In the genomic region with DNA sequence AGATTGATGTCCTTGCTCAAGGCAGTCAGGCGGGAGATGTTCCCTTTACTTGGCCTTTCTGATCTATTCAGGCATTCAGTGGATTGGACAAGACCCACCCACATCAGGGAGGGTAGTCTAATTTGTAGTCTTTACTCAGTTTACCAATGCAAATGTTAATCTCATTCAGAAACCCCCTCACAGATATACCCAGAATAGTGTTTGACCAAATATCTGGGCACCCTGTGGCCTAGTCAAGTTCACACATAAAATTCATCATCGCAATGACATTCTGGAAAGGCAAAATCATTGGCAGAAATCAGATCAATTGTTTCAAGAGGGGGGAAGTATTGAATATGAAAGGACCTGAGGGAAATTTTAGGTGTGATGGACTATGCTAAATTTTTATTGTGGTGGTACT, we compare ENCODE assay signal across 28 cellular contexts.
"Had no signal": no experiment of that assay in that cellular context is flagged by ENCODE, and none has a peak within 500 bp of the region (broad histone marks: within the 10 kb centered on the region; RNA-seq: fewer than 3 reads in every experiment).

No MANE protein-coding gene starts in this region.

- DNase-seq: stimulated activated CD4-positive, alpha-beta T cell treated with anti-CD3 and anti-CD28 coated beads, Interleukin-2, amount 100 ng/mL, for 48 hours; stimulated activated CD4-positive, alpha-beta T cell treated with anti-CD3 and anti-CD28 coated beads, Interleukin-4, amount 100 ng/mL, for 1 hour; stimulated activated CD4-positive, alpha-beta T cell treated with anti-CD3 and anti-CD28 coated beads, Interleukin-4, amount 100 ng/mL, for 24 hours; stimulated activated CD8-positive, alpha-beta memory T cell treated with anti-CD3 and anti-CD28 coated beads, Interleukin-4, amount 100 ng/mL, for 48 hours; stimulated activated naive B cell treated with anti-CD40 and anti-IgM and Interleukin-4, amounts not matched to agents 10 μg/mL and 1 μg/mL and 100 μg/mL, for 72 hours; stimulated activated naive CD4-positive, alpha-beta T cell; stimulated activated naive CD4-positive, alpha-beta T cell treated with Interleukin-2 at 50 U/mL for 16 hours; stimulated activated naive CD8-positive, alpha-beta T cell treated with anti-CD3 and anti-CD28 coated beads, Interleukin-15, amount 100 ng/mL, for 72 hours; stimulated activated naive CD8-positive, alpha-beta T cell treated with anti-CD3 and anti-CD28 coated beads, Interleukin-15, Interleukin-2, amounts not matched to agents 100 U/mL and 50 U/mL, for 24 hours; stomach; substantia nigra; testis; thyroid gland; tibial artery; transverse colon; trophoblast cell; upper lobe of left lung; upper lobe of right lung; uterus had no signal

- H3K27me3 Mint-ChIP-seq: stimulated activated memory B cell treated with anti-CD40 and anti-IgM and Interleukin-4, amounts not matched to agents 10 μg/mL and 1 μg/mL and 100 μg/mL, for 72 hours; stimulated activated naive B cell treated with anti-CD40 and anti-IgM and Interleukin-4, amounts not matched to agents 10 μg/mL and 1 μg/mL and 100 μg/mL, for 72 hours; stimulated activated naive CD8-positive, alpha-beta T cell treated with anti-CD3 and anti-CD28 coated beads, Interleukin-15, amount 100 ng/mL, for 72 hours; stimulated activated naive CD8-positive, alpha-beta T cell treated with anti-CD3 and anti-CD28 coated beads, Interleukin-15, Interleukin-2, amounts not matched to agents 100 ng/mL and 50 ng/mL, for 24 hours; type B pancreatic cell had no signal

- H3K4me1 ChIP-seq: stomach, suprapubic skin, testis, thyroid gland, tibial nerve, upper lobe of left lung, upper lobe of right lung, uterus, vagina had no signal

- H3K4me1 Mint-ChIP-seq: stimulated activated effector memory CD8-positive, alpha-beta T cell treated with anti-CD3 and anti-CD28 coated beads, Interleukin-12 subunit alpha, Interleukin-12 subunit beta, amount 100 ng/mL, for 72 hours; stimulated activated memory B cell treated with anti-CD40 and anti-IgM and Interleukin-4, amounts not matched to agents 10 μg/mL and 1 μg/mL and 100 μg/mL, for 72 hours; stimulated activated naive B cell treated with anti-CD40 and anti-IgM and Interleukin-4, amounts not matched to agents 10 μg/mL and 1 μg/mL and 100 μg/mL, for 72 hours; stimulated activated naive CD8-positive, alpha-beta T cell treated with anti-CD3 and anti-CD28 coated beads, Interleukin-15, amount 100 ng/mL, for 72 hours had no signal

- ATAC-seq: stimulated activated effector memory CD8-positive, alpha-beta T cell treated with anti-CD3 and anti-CD28 coated beads, Interleukin-12 subunit alpha, Interleukin-12 subunit beta, amount 100 ng/mL, for 72 hours; stimulated activated memory B cell treated with anti-CD40 and anti-IgM and Interleukin-4, amounts not matched to agents 10 μg/mL and 1 μg/mL and 100 μg/mL, for 72 hours; stimulated activated naive B cell treated with anti-CD40 and anti-IgM and Interleukin-4, amounts not matched to agents 10 μg/mL and 1 μg/mL and 100 μg/mL, for 72 hours; stimulated activated naive CD8-positive, alpha-beta T cell treated with anti-CD3 and anti-CD28 coated beads, Interleukin-15, amount 100 ng/mL, for 72 hours; stimulated activated naive CD8-positive, alpha-beta T cell treated with anti-CD3 and anti-CD28 coated beads, Interleukin-15, Interleukin-2, amounts not matched to agents 100 U/mL and 50 U/mL, for 24 hours; upper lobe of right lung had no signal

- H3K9me3 Mint-ChIP-seq: type B pancreatic cell had no signal

- H3K4me3 ChIP-seq: stomach, suprapubic skin, testis, thoracic aorta, thyroid gland, tibial artery, tibial nerve, transverse colon, upper lobe of left lung, upper lobe of right lung, uterus, vagina had no signal

- H3K9me3 ChIP-seq: testis, thyroid gland, transverse colon, upper lobe of left lung, upper lobe of right lung, uterus, vagina had no signal

- H3K27ac Mint-ChIP-seq: stimulated activated effector memory CD8-positive, alpha-beta T cell treated with anti-CD3 and anti-CD28 coated beads, Interleukin-12 subunit alpha, Interleukin-12 subunit beta, amount 100 ng/mL, for 72 hours; stimulated activated memory B cell treated with anti-CD40 and anti-IgM and Interleukin-4, amounts not matched to agents 10 μg/mL and 1 μg/mL and 100 μg/mL, for 72 hours; stimulated activated naive B cell treated with anti-CD40 and anti-IgM and Interleukin-4, amounts not matched to agents 10 μg/mL and 1 μg/mL and 100 μg/mL, for 72 hours; stimulated activated naive CD8-positive, alpha-beta T cell treated with anti-CD3 and anti-CD28 coated beads, Interleukin-15, amount 100 ng/mL, for 72 hours; stimulated activated naive CD8-positive, alpha-beta T cell treated with anti-CD3 and anti-CD28 coated beads, Interleukin-15, Interleukin-2, amounts not matched to agents 100 ng/mL and 50 ng/mL, for 24 hours; type B pancreatic cell had no signal

- H3K36me3 ChIP-seq: stomach, suprapubic skin, thoracic aorta, thyroid gland, tibial artery, tibial nerve, transverse colon, upper lobe of left lung, upper lobe of right lung, uterus, vagina had no signal

- H3K27ac ChIP-seq: stomach, suprapubic skin, testis, thoracic aorta, thyroid gland, tibial artery, tibial nerve, transverse colon, upper lobe of left lung, upper lobe of right lung, uterus, vagina had no signal

- FAIRE-seq: urothelium cell line had no signal

- H3K4me3 Mint-ChIP-seq: stimulated activated effector memory CD8-positive, alpha-beta T cell treated with anti-CD3 and anti-CD28 coated beads, Interleukin-12 subunit alpha, Interleukin-12 subunit beta, amount 100 ng/mL, for 72 hours; stimulated activated memory B cell treated with anti-CD40 and anti-IgM and Interleukin-4, amounts not matched to agents 10 μg/mL and 1 μg/mL and 100 μg/mL, for 72 hours; stimulated activated naive B cell treated with anti-CD40 and anti-IgM and Interleukin-4, amounts not matched to agents 10 μg/mL and 1 μg/mL and 100 μg/mL, for 72 hours; stimulated activated naive CD8-positive, alpha-beta T cell treated with anti-CD3 and anti-CD28 coated beads, Interleukin-15, amount 100 ng/mL, for 72 hours; stimulated activated naive CD8-positive, alpha-beta T cell treated with anti-CD3 and anti-CD28 coated beads, Interleukin-15, Interleukin-2, amounts not matched to agents 100 ng/mL and 50 ng/mL, for 24 hours; type B pancreatic cell had no signal

- H3K36me3 Mint-ChIP-seq: stimulated activated effector memory CD8-positive, alpha-beta T cell treated with anti-CD3 and anti-CD28 coated beads, Interleukin-12 subunit alpha, Interleukin-12 subunit beta, amount 100 ng/mL, for 72 hours; type B pancreatic cell had no signal

- H3K27me3 ChIP-seq: stomach, suprapubic skin, testis, thyroid gland, tibial artery, tibial nerve, transverse colon, upper lobe of left lung, upper lobe of right lung, uterus, vagina had no signal
